ENCODE assay signal across 38 cellular contexts in the genomic region with DNA sequence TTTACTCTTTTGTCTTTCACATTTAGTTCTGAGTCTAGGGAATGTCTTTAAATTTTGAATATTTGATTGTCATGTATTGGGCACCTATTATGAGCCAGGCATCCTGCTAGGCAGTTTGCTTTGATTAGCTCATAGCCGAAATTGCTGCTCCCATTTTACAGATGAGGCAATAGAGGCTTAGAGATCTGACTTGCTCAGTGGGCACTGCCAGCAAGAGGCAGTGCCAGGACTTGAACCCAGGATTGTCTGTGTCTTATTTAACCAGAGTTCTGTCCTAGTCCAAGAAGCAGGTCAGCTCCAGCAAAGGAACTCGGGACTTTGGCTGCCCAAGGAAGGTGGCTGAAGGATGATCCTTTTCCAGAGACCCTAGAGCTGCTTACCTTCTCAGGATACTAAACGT. TPM values are rescaled to one million over a fixed set of nuclear protein-coding genes. Genes with fewer than 3 reads are reported as not detected.
"Had no signal": no experiment of that assay in that cellular context is flagged by ENCODE, and none has a peak within 500 bp of the region (broad histone marks: within the 10 kb centered on the region; RNA-seq: fewer than 3 reads in every experiment).

No MANE protein-coding gene starts in this region.

- H3K27ac Mint-ChIP-seq: activated B cell treated with CpG ODN at 0.5 μM for 24 hours; activated CD8-positive, alpha-beta T cell treated with anti-CD3 and anti-CD28 coated beads for 36 hours; activated naive CD4-positive, alpha-beta T cell treated with anti-CD3 and anti-CD28 coated beads for 36 hours; activated naive CD4-positive, alpha-beta T cell treated with anti-CD3 and anti-CD28 coated beads, Interleukin-2, amount 50 U/mL, for 24 hours; activated naive CD8-positive, alpha-beta T cell treated with anti-CD3 and anti-CD28 coated beads for 36 hours; activated naive CD8-positive, alpha-beta T cell treated with anti-CD3 and anti-CD28 coated beads, Interleukin-2, amount 50 U/mL, for 24 hours; activated T-helper 1 cell treated with anti-CD3 and anti-CD28 coated beads, Interleukin-12 subunit alpha, Interleukin-12 subunit beta, Interleukin-2, Interleukin-4 antibody, amounts not matched to agents 30 ng/mL and 10 ng/mL and 1 ng/mL, durations not matched to agents 14 hours and 24 hours and 36 hours; activated T-helper 2 cell treated with anti-CD3 and anti-CD28 coated beads, Interferon-gamma antibody, Interleukin-2, Interleukin-4, amounts not matched to agents 10 μg/mL and 5 μg/mL and 100 μg/mL, durations not matched to agents 14 hours and 24 hours and 36 hours; dendritic cell treated with granulocyte-macrophage colony-stimulating factor and Interleukin-4, amounts not matched to agents 40 ng/mL and 50 ng/mL, for 4 days; T-helper 17 cell; T-helper 2 cell treated with Interferon-gamma antibody and Interleukin-4, amounts not matched to agents 5 μg/mL and 100 μg/mL, for 36 hours had no signal

- H3K4me1 ChIP-seq: adrenal gland, body of pancreas, colonic mucosa, esophagus muscularis mucosa, foreskin keratinocyte, gastrocnemius medialis, heart left ventricle had no signal

- H3K4me2 ChIP-seq: hepatocyte had no signal

- H3K9me3 Mint-ChIP-seq: activated B cell treated with CpG ODN at 0.5 μM for 24 hours; activated CD8-positive, alpha-beta T cell treated with anti-CD3 and anti-CD28 coated beads for 36 hours; activated naive CD4-positive, alpha-beta T cell treated with anti-CD3 and anti-CD28 coated beads for 36 hours; activated naive CD4-positive, alpha-beta T cell treated with anti-CD3 and anti-CD28 coated beads, Interleukin-2, amount 50 U/mL, for 24 hours; activated naive CD8-positive, alpha-beta T cell treated with anti-CD3 and anti-CD28 coated beads for 36 hours; activated naive CD8-positive, alpha-beta T cell treated with anti-CD3 and anti-CD28 coated beads, Interleukin-2, amount 50 U/mL, for 24 hours; activated T-helper 1 cell treated with anti-CD3 and anti-CD28 coated beads, Interleukin-12 subunit alpha, Interleukin-12 subunit beta, Interleukin-2, Interleukin-4 antibody, amounts not matched to agents 30 ng/mL and 10 ng/mL and 1 ng/mL, durations not matched to agents 14 hours and 24 hours and 36 hours; activated T-helper 2 cell treated with anti-CD3 and anti-CD28 coated beads, Interferon-gamma antibody, Interleukin-2, Interleukin-4, amounts not matched to agents 10 μg/mL and 5 μg/mL and 100 μg/mL, durations not matched to agents 14 hours and 24 hours and 36 hours; dendritic cell treated with granulocyte-macrophage colony-stimulating factor and Interleukin-4, amounts not matched to agents 40 ng/mL and 50 ng/mL, for 4 days; T-helper 2 cell treated with Interferon-gamma antibody and Interleukin-4, amounts not matched to agents 5 μg/mL and 100 μg/mL, for 36 hours had no signal

- H3K4me1 Mint-ChIP-seq: activated B cell treated with CpG ODN at 0.5 μM for 24 hours; activated naive CD8-positive, alpha-beta T cell treated with anti-CD3 and anti-CD28 coated beads, Interleukin-2, amount 50 U/mL, for 24 hours had no signal

- H3K36me3 Mint-ChIP-seq: activated naive CD4-positive, alpha-beta T cell treated with anti-CD3 and anti-CD28 coated beads, Interleukin-2, amount 50 U/mL, for 24 hours; activated naive CD8-positive, alpha-beta T cell treated with anti-CD3 and anti-CD28 coated beads for 36 hours had no signal

- H3K27ac ChIP-seq: adrenal gland, body of pancreas, colonic mucosa, dorsolateral prefrontal cortex, esophagus muscularis mucosa, foreskin keratinocyte, gastrocnemius medialis, heart left ventricle, hepatocyte, WERI-Rb-1 had no signal

- H3K9me3 ChIP-seq: adrenal gland, body of pancreas, colonic mucosa, esophagus muscularis mucosa, gastrocnemius medialis, heart left ventricle had no signal

- H3K36me3 ChIP-seq: adrenal gland, colonic mucosa, esophagus muscularis mucosa, gastrocnemius medialis, heart left ventricle, WERI-Rb-1 had no signal

- DNase-seq: activated B cell treated with CpG ODN at 0.5 μM for 24 hours; activated CD4-positive, alpha-beta T cell treated with anti-CD3 and anti-CD28 coated beads for 48 hours; activated CD4-positive, alpha-beta T cell treated with anti-CD3 and anti-CD28 coated beads, Interleukin-2, amount 50 U/mL, for 1 hour; activated CD4-positive, alpha-beta T cell treated with anti-CD3 and anti-CD28 coated beads, Interleukin-2, amount 50 U/mL, for 48 hours; activated CD8-positive, alpha-beta T cell treated with anti-CD3 and anti-CD28 coated beads for 36 hours; activated effector memory CD4-positive, alpha-beta T cell treated with anti-CD3 and anti-CD28 coated beads, Interleukin-2, amount 50 U/mL, for 16 hours; activated naive CD4-positive, alpha-beta T cell treated with anti-CD3 and anti-CD28 coated beads for 36 hours; activated naive CD8-positive, alpha-beta T cell treated with anti-CD3 and anti-CD28 coated beads for 36 hours; activated naive CD8-positive, alpha-beta T cell treated with anti-CD3 and anti-CD28 coated beads, Interleukin-2, amount 50 U/mL, for 24 hours; activated T-cell treated with anti-CD3 and anti-CD28 coated beads, Interleukin-2, amount 50 U/mL, for 1 hour; activated T-cell treated with anti-CD3 and anti-CD28 coated beads, Interleukin-2, amount 50 U/mL, for 48 hours; adrenal gland; amygdala; aorta; body of pancreas; central memory CD4-positive, alpha-beta T cell; cerebellar nuclear complex; colonic mucosa; effector memory CD4-positive, alpha-beta T cell; erythroblast; gastrocnemius medialis; glutamatergic neuron; heart left ventricle; T-helper 1 cell; T-helper 17 cell; T1000; WERI-Rb-1 had no signal

- H3K4me3 ChIP-seq: adrenal gland, body of pancreas, colonic mucosa, dorsolateral prefrontal cortex, esophagus muscularis mucosa, gastrocnemius medialis, heart left ventricle, hepatocyte had no signal

- H3K27me3 ChIP-seq: adrenal gland, body of pancreas, colonic mucosa, dorsolateral prefrontal cortex, esophagus muscularis mucosa, gastrocnemius medialis, heart left ventricle, hepatocyte had no signal

- ATAC-seq: activated CD4-positive, CD25-positive, alpha-beta regulatory T cell treated with anti-CD3 and anti-CD28 coated beads, Interleukin-2, amount 50 U/mL, for 24 hours; activated CD8-positive, alpha-beta T cell treated with anti-CD3 and anti-CD28 coated beads for 36 hours; activated naive CD8-positive, alpha-beta T cell treated with anti-CD3 and anti-CD28 coated beads, Interleukin-2, amount 50 U/mL, for 24 hours; body of pancreas; foreskin keratinocyte; gastrocnemius medialis; heart left ventricle; T-helper 17 cell had no signal

- H3K79me2 ChIP-seq: hepatocyte had no signal

- H2AFZ ChIP-seq: hepatocyte had no signal

- H3K27me3 Mint-ChIP-seq: activated CD8-positive, alpha-beta T cell treated with anti-CD3 and anti-CD28 coated beads for 36 hours; activated naive CD4-positive, alpha-beta T cell treated with anti-CD3 and anti-CD28 coated beads, Interleukin-2, amount 50 U/mL, for 24 hours had no signal

- H3K4me3 Mint-ChIP-seq: activated B cell treated with CpG ODN at 0.5 μM for 24 hours; activated CD8-positive, alpha-beta T cell treated with anti-CD3 and anti-CD28 coated beads for 36 hours; activated naive CD4-positive, alpha-beta T cell treated with anti-CD3 and anti-CD28 coated beads for 36 hours; activated naive CD4-positive, alpha-beta T cell treated with anti-CD3 and anti-CD28 coated beads, Interleukin-2, amount 50 U/mL, for 24 hours; activated naive CD8-positive, alpha-beta T cell treated with anti-CD3 and anti-CD28 coated beads for 36 hours; activated naive CD8-positive, alpha-beta T cell treated with anti-CD3 and anti-CD28 coated beads, Interleukin-2, amount 50 U/mL, for 24 hours; activated T-helper 1 cell treated with anti-CD3 and anti-CD28 coated beads, Interleukin-12 subunit alpha, Interleukin-12 subunit beta, Interleukin-2, Interleukin-4 antibody, amounts not matched to agents 30 ng/mL and 10 ng/mL and 1 ng/mL, durations not matched to agents 14 hours and 24 hours and 36 hours; dendritic cell treated with granulocyte-macrophage colony-stimulating factor and Interleukin-4, amounts not matched to agents 40 ng/mL and 50 ng/mL, for 4 days; T-helper 17 cell; T-helper 2 cell treated with Interferon-gamma antibody and Interleukin-4, amounts not matched to agents 5 μg/mL and 100 μg/mL, for 36 hours had no signal

RNA-seq across cellular contexts. Expression of a gene that starts 24.5 kb away (rescaled TPM):
- total RNA-seq: activated B cell treated with CpG ODN at 0.5 μM for 24 hours; activated CD8-positive, alpha-beta memory T cell treated with anti-CD3 and anti-CD28 coated beads for 36 hours; activated CD8-positive, alpha-beta T cell treated with anti-CD3 and anti-CD28 coated beads for 36 hours; activated naive CD4-positive, alpha-beta T cell treated with anti-CD3 and anti-CD28 coated beads for 36 hours; activated naive CD8-positive, alpha-beta T cell treated with anti-CD3 and anti-CD28 coated beads for 36 hours; activated T-helper 1 cell treated with anti-CD3 and anti-CD28 coated beads, Interleukin-12 subunit alpha, Interleukin-12 subunit beta, Interleukin-2, Interleukin-4 antibody, amounts not matched to agents 30 ng/mL and 10 ng/mL and 1 ng/mL, durations not matched to agents 14 hours and 24 hours and 36 hours; activated T-helper 2 cell treated with anti-CD3 and anti-CD28 coated beads, Interferon-gamma antibody, Interleukin-2, Interleukin-4, amounts not matched to agents 10 μg/mL and 5 μg/mL and 100 μg/mL, durations not matched to agents 14 hours and 24 hours and 36 hours; body of pancreas; gastrocnemius medialis; T-helper 17 cell had no signal
